5 cellular contexts compared by ENCODE assay signal in genomic region chr5:34727166-34727749, GRCh38.
DNase-seq lines count a peak whose midpoint lies in the region; ATAC-seq, FAIRE-seq and TF ChIP-seq lines count a peak whose summit lies in the region.
"Not testable (repeated sequence)": the region's sequence is repeated elsewhere in the genome, so short reads cannot be mapped to it uniquely, and the experiment has no call there.

No MANE protein-coding gene starts in this region.

- H3K9me3 Mint-ChIP-seq in Caco-2 (ENCODE audit: unreplicated experiment): peaks cover 18% of the 10 kb centered on the region
- peaks cover 11% of the 10 kb centered on the region for H3K9me3 Mint-ChIP-seq in progenitor cell of endocrine pancreas (ENCODE audit: low read depth)

- H2BK15ac ChIP-seq in IMR-90 (ENCODE audit: low read depth, low read length); H1 (ENCODE audit: low read length): not testable (repeated sequence)

- TF ChIP-seq EP300 in H1 (IDR thresholded peaks at IDR 0.05; ENCODE audit: borderline replicate concordance in 1 of 2, low read depth in 2 of 2, low read length in 2 of 2): not testable (repeated sequence)

- not testable (repeated sequence) for H3K27me3 Mint-ChIP-seq in Caco-2 (ENCODE audit: insufficient read depth, unreplicated experiment); progenitor cell of endocrine pancreas

- not testable (repeated sequence) for H3K18ac ChIP-seq in IMR-90 (ENCODE audit: low read depth, low read length); H1 (ENCODE audit: extremely low read depth, low read length)

- not testable (repeated sequence) for H2AK9ac ChIP-seq in IMR-90 (replicated peaks; ENCODE audit: low read depth, low read length, poor library complexity)

- not testable (repeated sequence) for ATAC-seq in IMR-90 (ENCODE audit: low read depth)

- not testable (repeated sequence) for H4K5ac ChIP-seq in IMR-90 (ENCODE audit: low read depth, low read length); H1 (ENCODE audit: insufficient read length, low read depth, low read length)

- not testable (repeated sequence) for H4K91ac ChIP-seq in IMR-90 (ENCODE audit: insufficient read depth, low read depth, low read length); H1 (replicated peaks; ENCODE audit: insufficient read length, low read length)

- H3K4me1 ChIP-seq in Caco-2: peaks cover 12% of the 10 kb centered on the region; the same call in 1 of the 2 replicates
- H3K4me1 ChIP-seq in IMR-90 (ENCODE audit: control insufficient read depth, insufficient read depth, low read length); H1 (replicated peaks in 1 of 4; ENCODE audit: control insufficient read depth in 3 of 4, insufficient read depth in 4 of 4, low read length in 3 of 4); endothelial cell of umbilical vein (ENCODE audit: control insufficient read depth, extremely low read depth, insufficient read depth, low read length): not testable (repeated sequence)

- intact Hi-C loops in Caco-2 (cut with micrococcal nuclease; ENCODE audit: unreplicated experiment); IMR-90 (cut with micrococcal nuclease); endothelial cell of umbilical vein (cut with micrococcal nuclease): not testable (repeated sequence)

- H3K4me3 ChIP-seq in Caco-2 (ENCODE audit: low read depth, low read length); IMR-90 (ENCODE audit: insufficient read depth, low read depth, low read length); H1 (ENCODE audit: extremely low read depth in 1 of 4, insufficient read depth in 2 of 4, low read depth in 3 of 4, low read length in 4 of 4); endothelial cell of umbilical vein (replicated peaks in 1 of 3; ENCODE audit: insufficient read depth in 1 of 3, low read depth in 1 of 3, low read length in 3 of 3): not testable (repeated sequence)

- H2AK5ac ChIP-seq in IMR-90 (ENCODE audit: low read depth, low read length); H1 (ENCODE audit: low read depth, low read length): not testable (repeated sequence)

- H3K14ac ChIP-seq in IMR-90 (replicated peaks; ENCODE audit: low read depth, low read length); H1 (ENCODE audit: insufficient read length): not testable (repeated sequence)

- dilution Hi-C loops in IMR-90 (cut with HindIII; ENCODE audit: low sequenced_read_pairs, unreplicated experiment); endothelial cell of umbilical vein (cut with MboI; ENCODE audit: extremely low pct_ligation_motif_present, low sequenced_read_pairs): not testable (repeated sequence)

- CTCF ChIA-PET in Caco-2 (lab: Charles Lee); IMR-90 (lab: Yijun Ruan, JAX); endothelial cell of umbilical vein (lab: Charles Lee): not testable (repeated sequence)
- CTCF ChIA-PET in H1 (lab: Charles Lee; ENCODE audit: partially characterized antibody): interaction anchor here (1.1 kb wide), 1 partner anchor 9 kb away, joined by 4 read pairs; no protein-coding TSS in a partner anchor

- 0 out of 4 replicates have a peak overlapping the region, but pooled peaks of 1 of the 2 experiments have one; percentile 50 for H4K8ac ChIP-seq in IMR-90 (ENCODE audit: low read depth in 2 of 2, low read length in 2 of 2)
- H4K8ac ChIP-seq in H1 (ENCODE audit: extremely low read depth, insufficient read depth, low read length): not testable (repeated sequence)

- not testable (repeated sequence) for TF ChIP-seq POLR2A in IMR-90 (IDR thresholded peaks at IDR 0.05; ENCODE audit: low read depth, low read length); H1 (IDR thresholded peaks at IDR 0.05; ENCODE audit: control extremely low read depth in 1 of 2, low read depth in 2 of 2, low read length in 2 of 2); endothelial cell of umbilical vein (IDR thresholded peaks at IDR 0.05; ENCODE audit: low read depth, low read length)

- POLR2A ChIA-PET in Caco-2 (lab: Charles Lee); IMR-90 (lab: Charles Lee; ENCODE audit: unreplicated experiment); H1 (lab: Charles Lee; ENCODE audit: partially characterized antibody); endothelial cell of umbilical vein (lab: Charles Lee): not testable (repeated sequence)

- H3K27me3 ChIP-seq in Caco-2 (replicated peaks; ENCODE audit: control insufficient read depth, insufficient read depth, low read length); IMR-90 (ENCODE audit: control insufficient read depth, insufficient read depth, low read length); H1 (replicated peaks in 1 of 4; ENCODE audit: control insufficient read depth in 3 of 4, extremely low read depth in 1 of 4, insufficient read depth in 3 of 4, low read length in 3 of 4); endothelial cell of umbilical vein (ENCODE audit: control insufficient read depth in 2 of 2, insufficient read depth in 2 of 2, low read length in 2 of 2): not testable (repeated sequence)

- peaks cover 92% of the 10 kb centered on the region for H4K20me1 ChIP-seq in IMR-90 (ENCODE audit: insufficient read depth, low read length)
- not testable (repeated sequence) for H4K20me1 ChIP-seq in H1 (replicated peaks in 1 of 2; ENCODE audit: control insufficient read depth in 1 of 2, insufficient read depth in 2 of 2, low read length in 2 of 2); endothelial cell of umbilical vein (replicated peaks; ENCODE audit: control insufficient read depth, extremely low read depth, insufficient read depth, low read length)

- not testable (repeated sequence) for H2AFZ ChIP-seq in IMR-90 (replicated peaks; ENCODE audit: low read length, poor library complexity); H1 (ENCODE audit: low read length); endothelial cell of umbilical vein (ENCODE audit: low read depth, low read length)

- not testable (repeated sequence) for H3K4me1 Mint-ChIP-seq in Caco-2 (ENCODE audit: low read depth, unreplicated experiment); progenitor cell of endocrine pancreas (ENCODE audit: low read depth)

- not testable (repeated sequence) for FAIRE-seq in H1 (lab: Jason Lieb, UNC)
- peak; percentile 4 for FAIRE-seq in endothelial cell of umbilical vein (lab: Jason Lieb, UNC)

- 100% methylated on average over 2 of the region's 4 CpGs; no CpG with 5 or more reads in 1 of the 2 experiments for WGBS in IMR-90 (ENCODE audit: extremely low coverage in 2 of 2, insufficient read length in 1 of 2), 2 experiments
- WGBS in H1 (ENCODE audit: extremely low coverage in 1 of 2, insufficient coverage in 1 of 2, insufficient read length in 1 of 2, insufficient replicate concordance in 2 of 2, low coverage in 1 of 2, low lambda C conversion rate in 2 of 2, missing lambda C conversion rate in 1 of 2), 2 experiments: 95% methylated on average over 4 of the region's 4 CpGs; no CpG with 5 or more reads in 1 of the 2 experiments

- H3K36me3 Mint-ChIP-seq in Caco-2 (ENCODE audit: insufficient read depth, unreplicated experiment): peaks cover 38% of the 10 kb centered on the region
- peaks cover 28% of the 10 kb centered on the region for H3K36me3 Mint-ChIP-seq in progenitor cell of endocrine pancreas (ENCODE audit: insufficient read depth)

- not testable (repeated sequence) for H3K23ac ChIP-seq in IMR-90 (ENCODE audit: low read depth, low read length); H1 (ENCODE audit: insufficient read length)

- not testable (repeated sequence) for H3K23me2 ChIP-seq in H1 (ENCODE audit: low read depth, low read length)

- not testable (repeated sequence) for H3K4me3 Mint-ChIP-seq in Caco-2 (ENCODE audit: unreplicated experiment); progenitor cell of endocrine pancreas (ENCODE audit: low read depth)

- H3K27ac Mint-ChIP-seq in Caco-2 (ENCODE audit: unreplicated experiment): peak overlapping the region; percentile 4
- peak overlapping the region; percentile 19 for H3K27ac Mint-ChIP-seq in progenitor cell of endocrine pancreas

- not testable (repeated sequence) for TF ChIP-seq CTCF in Caco-2 (IDR thresholded peaks at IDR 0.05; ENCODE audit: insufficient read depth in 1 of 2, low read depth in 1 of 2, low read length in 1 of 2, severe bottlenecking in 1 of 2, unreplicated experiment in 1 of 2); IMR-90 (conservative IDR thresholded peaks at IDR 0.05; ENCODE audit: low read depth, low read length); H1 (IDR thresholded peaks at IDR 0.05; ENCODE audit: control extremely low read depth in 1 of 3, insufficient read depth in 1 of 3, low read depth in 1 of 3, low read length in 3 of 3); endothelial cell of umbilical vein (IDR thresholded peaks at IDR 0.05; ENCODE audit: extremely low read depth in 1 of 2, insufficient read depth in 1 of 2, low read depth in 1 of 2, low read length in 2 of 2); progenitor cell of endocrine pancreas (IDR thresholded peaks at IDR 0.05; ENCODE audit: unreplicated experiment)

- H3K9me1 ChIP-seq in IMR-90 (ENCODE audit: insufficient read depth, low read length): peaks cover 23% of the 10 kb centered on the region
- not testable (repeated sequence) for H3K9me1 ChIP-seq in endothelial cell of umbilical vein (replicated peaks; ENCODE audit: control insufficient read depth, extremely low read depth, insufficient read depth, low read length)

- not testable (repeated sequence) for H3K4me2 ChIP-seq in IMR-90 (ENCODE audit: low read depth, low read length); H1 (ENCODE audit: insufficient read depth in 1 of 2, low read depth in 2 of 2, low read length in 2 of 2); endothelial cell of umbilical vein (ENCODE audit: insufficient read depth, low read length)

- H3K27ac ChIP-seq in IMR-90 (ENCODE audit: insufficient read depth, low read length); H1 (ENCODE audit: low read depth, low read length); endothelial cell of umbilical vein (ENCODE audit: insufficient read depth, low read depth, low read length): not testable (repeated sequence)

- not testable (repeated sequence) for H2BK5ac ChIP-seq in IMR-90 (ENCODE audit: low read depth, low read length, poor library complexity, severe bottlenecking); H1 (ENCODE audit: low read depth, low read length)

- TF ChIP-seq RAD21 in IMR-90 (IDR thresholded peaks at IDR 0.05; ENCODE audit: low read length); H1 (IDR thresholded peaks at IDR 0.05 in 1 of 2, conservative IDR thresholded peaks at IDR 0.05 in 1 of 2; ENCODE audit: low read depth in 2 of 2, low read length in 2 of 2): not testable (repeated sequence)

- DNase-seq in Caco-2; IMR-90; H1 (ENCODE audit: low read depth in 1 of 2, low spot score in 2 of 2); endothelial cell of umbilical vein (ENCODE audit: low read depth, low spot score); progenitor cell of endocrine pancreas (ENCODE audit: low spot score, unreplicated experiment): not testable (repeated sequence)

- H2BK20ac ChIP-seq in IMR-90 (ENCODE audit: low read depth, low read length); H1 (ENCODE audit: low read length): not testable (repeated sequence)

- H3K9me3 ChIP-seq in Caco-2 (peaks cover 14% of the 10 kb centered on the region), H1 (ENCODE audit: insufficient read depth in 2 of 2, low read depth in 1 of 2, low read length in 1 of 2) (peaks cover 15 to 21% of the 10 kb centered on the region in 2 experiments)
- H3K9me3 ChIP-seq in IMR-90 (ENCODE audit: control insufficient read depth, insufficient read depth, low read length); endothelial cell of umbilical vein (replicated peaks; ENCODE audit: control insufficient read depth, insufficient read depth, low read length): not testable (repeated sequence)

- not testable (repeated sequence) for H3K56ac ChIP-seq in IMR-90 (ENCODE audit: extremely low read depth, insufficient read depth, low read length); H1 (replicated peaks; ENCODE audit: insufficient read length, low read depth, low read length)

- H3K9ac ChIP-seq in IMR-90 (ENCODE audit: low read depth, low read length); H1 (replicated peaks in 1 of 4; ENCODE audit: extremely low read depth in 1 of 4, low read depth in 3 of 4, low read length in 3 of 4); endothelial cell of umbilical vein (replicated peaks; ENCODE audit: extremely low read depth, insufficient read depth, low read length): not testable (repeated sequence)

- in situ Hi-C loops in IMR-90 (cut with MboI; ENCODE audit: low sequenced_read_pairs): not testable (repeated sequence)

- H2BK12ac ChIP-seq in H1 (ENCODE audit: low read depth, low read length): not testable (repeated sequence)

- not testable (repeated sequence) for H3K4ac ChIP-seq in IMR-90 (ENCODE audit: low read depth, low read length); H1 (replicated peaks; ENCODE audit: insufficient read length, low read depth, low read length)

- peaks cover 0 to 96% of the 10 kb centered on the region in 2 experiments; a peak in 3 of 4 replicates for H3K79me2 ChIP-seq in H1 (ENCODE audit: control insufficient read depth in 1 of 2, insufficient read depth in 2 of 2, low read length in 2 of 2)
- H3K79me2 ChIP-seq in endothelial cell of umbilical vein (ENCODE audit: control insufficient read depth, insufficient read depth, low read length): peaks cover 97% of the 10 kb centered on the region

- not testable (repeated sequence) for H2BK120ac ChIP-seq in IMR-90 (ENCODE audit: low read depth, low read length); H1 (replicated peaks; ENCODE audit: low read depth, low read length)

- not testable (repeated sequence) for BruUV-seq in Caco-2 (replicated peaks; lab: Mats Ljungman, UMichigan); IMR-90 (replicated peaks; lab: Mats Ljungman, UMichigan); endothelial cell of umbilical vein (replicated peaks; lab: Mats Ljungman, UMichigan)

- H3K79me1 ChIP-seq in IMR-90 (ENCODE audit: low read depth in 1 of 2, low read length in 2 of 2): peaks cover 41 to 75% of the 10 kb centered on the region in 2 experiments
- not testable (repeated sequence) for H3K79me1 ChIP-seq in H1 (ENCODE audit: low read depth, low read length)

- H3K36me3 ChIP-seq in Caco-2 (ENCODE audit: control insufficient read depth, insufficient read depth, low read length): not testable (repeated sequence)
- peaks cover 18% of the 10 kb centered on the region for H3K36me3 ChIP-seq in IMR-90 (ENCODE audit: control insufficient read depth, insufficient read depth, low read length)
- H3K36me3 ChIP-seq in H1 (ENCODE audit: control insufficient read depth in 2 of 4, insufficient read depth in 4 of 4, low read length in 3 of 4): peaks cover 0 to 19% (median 7%) of the 10 kb centered on the region in 4 experiments; a peak in 4 of 8 replicates
- peaks cover 9 to 15% of the 10 kb centered on the region in 2 experiments for H3K36me3 ChIP-seq in endothelial cell of umbilical vein (ENCODE audit: control insufficient read depth in 2 of 2, extremely low read depth in 1 of 2, insufficient read depth in 2 of 2, low read length in 2 of 2)
